ENCODE assay signal across 15 cellular contexts in genomic region chr18:5158171-5158570, GRCh38. TPM values are rescaled to one million over a fixed set of nuclear protein-coding genes. Genes with fewer than 3 reads are reported as not detected.
"Had no signal": no experiment of that assay in that cellular context is flagged by ENCODE, and none has a peak within 500 bp of the region (broad histone marks: within the 10 kb centered on the region; RNA-seq: fewer than 3 reads in every experiment).

No MANE protein-coding gene starts in this region.

- H3K27me3 ChIP-seq: colonic mucosa, sigmoid colon, upper lobe of right lung had no signal

- H3K27ac Mint-ChIP-seq: nephron had no signal

- H3K4me1 Mint-ChIP-seq: nephron had no signal

- DNase-seq: activated CD4-positive, CD25-positive, alpha-beta regulatory T cell treated with anti-CD3 and anti-CD28 coated beads, Interleukin-2, amount 50 U/mL, for 72 hours; activated CD8-positive, alpha-beta memory T cell treated with anti-CD3 and anti-CD28 coated beads for 24 hours; colonic mucosa; foreskin melanocyte; head of caudate nucleus; mammary epithelial cell; sigmoid colon; stimulated activated CD4-positive, alpha-beta T cell treated with anti-CD3 and anti-CD28 coated beads, Interleukin-2, amount 100 ng/mL, for 24 hours; T-helper 9 cell; upper lobe of right lung had no signal

- H3K4me3 Mint-ChIP-seq: nephron had no signal

- H3K27ac ChIP-seq: colonic mucosa, sigmoid colon, upper lobe of right lung had no signal

- H3K4me3 ChIP-seq: colonic mucosa, sigmoid colon, upper lobe of right lung had no signal

- ATAC-seq: left lobe of liver, upper lobe of right lung had no signal

- H3K9me3 Mint-ChIP-seq: nephron had no signal

- H3K4me1 ChIP-seq: colonic mucosa, sigmoid colon, upper lobe of right lung had no signal

- H3K9me3 ChIP-seq: colonic mucosa, sigmoid colon, upper lobe of right lung had no signal

- H3K36me3 ChIP-seq: colonic mucosa, sigmoid colon, upper lobe of right lung had no signal

RNA-seq across cellular contexts. Expression of gene AKAIN1, which starts 38.9 kb away (rescaled TPM):
- total RNA-seq: cardiac septum, colonic mucosa, mammary epithelial cell, mononuclear cell, osteoblast, sigmoid colon, upper lobe of right lung had no signal
- polyA plus RNA-seq: mammary epithelial cell had no signal
